In genomic region chr13:97648881-97649224, GRCh38 we compare ENCODE assay signal across 20 cellular contexts.
DNase-seq lines count a peak whose midpoint lies in the region; ATAC-seq and TF ChIP-seq lines count a peak whose summit lies in the region.
"Had no signal": no experiment of that assay in that cellular context is flagged by ENCODE, and none has a peak within 500 bp of the region (broad histone marks: within the 10 kb centered on the region; RNA-seq: fewer than 3 reads in every experiment).

No MANE protein-coding gene starts in this region.

- BruUV-seq in mammary epithelial cell (replicated peaks; lab: Mats Ljungman, UMichigan), result no TSS peak

- H3K9me3 Mint-ChIP-seq in endodermal cell, result peaks cover 2% of the 10 kb centered on the region
- H3K9me3 Mint-ChIP-seq in activated CD8-positive, alpha-beta T cell treated with anti-CD3 and anti-CD28 coated beads for 36 hours, result no peaks in the 10 kb centered on the region
- H3K9me3 Mint-ChIP-seq: CD4-positive, alpha-beta T cell; HFFc6 had no signal

- intact Hi-C loops in mammary epithelial cell (cut with micrococcal nuclease), result no loop called here
- intact Hi-C loops in breast epithelium (cut with DNase I; ENCODE audit: low total_unique reads), result no loop called here
- intact Hi-C loops in activated CD8-positive, alpha-beta T cell treated with anti-CD3 and anti-CD28 coated beads for 36 hours (cut with micrococcal nuclease), result no loop called here

- H3K9ac ChIP-seq in mammary epithelial cell (ENCODE audit: insufficient read depth, low read length), result peak overlapping the region; percentile 14
- peak overlapping the region; percentile 74 for H3K9ac ChIP-seq in endodermal cell (ENCODE audit: extremely low read depth, low read length, poor library complexity, severe bottlenecking)
- no peak overlapping the region for H3K9ac ChIP-seq in mesendoderm (ENCODE audit: low read length)
- H3K9ac ChIP-seq: GM23248 had no signal

- H3K9me3 ChIP-seq in mammary epithelial cell (replicated peaks; ENCODE audit: insufficient read depth, low read length), result no peaks in the 10 kb centered on the region
- H3K9me3 ChIP-seq in breast epithelium, result no peaks in the 10 kb centered on the region
- H3K9me3 ChIP-seq in endodermal cell (ENCODE audit: control insufficient read depth, low read length), result no peaks in the 10 kb centered on the region
- H3K9me3 ChIP-seq: A549 had no signal

- H3K36me3 ChIP-seq in mammary epithelial cell (ENCODE audit: insufficient read depth, low read length) (no peaks in the 10 kb centered on the region), breast epithelium (no peaks in the 10 kb centered on the region), endodermal cell (ENCODE audit: control insufficient read depth, insufficient read depth, low read length) (no peaks in the 10 kb centered on the region), mesendoderm (ENCODE audit: control insufficient read depth, insufficient read depth, low read length) (no peaks in the 10 kb centered on the region)

- H2AFZ ChIP-seq in mammary epithelial cell (ENCODE audit: low read depth, low read length), result peak overlapping the region; percentile 62
- H2AFZ ChIP-seq: GM23248 had no signal

- dilution Hi-C loops in mammary epithelial cell (cut with HindIII; ENCODE audit: low sequenced_read_pairs), result no loop called here

- H3K23ac ChIP-seq in mesendoderm (ENCODE audit: low read length), result no peak overlapping the region

- H2BK120ac ChIP-seq in mesendoderm (ENCODE audit: low read depth, low read length), result peak overlapping the region; percentile 93

- H3K18ac ChIP-seq in mesendoderm (ENCODE audit: low read length), result peak overlapping the region; percentile 99

- no peak for DNase-seq in mammary epithelial cell
- no peak for DNase-seq in breast epithelium (ENCODE audit: low spot score in 2 of 2)
- DNase-seq in endodermal cell, result peak; percentile 59
- peak; percentile 64 for DNase-seq in mesendoderm
- DNase-seq in activated CD8-positive, alpha-beta T cell treated with anti-CD3 and anti-CD28 coated beads for 36 hours, result no peak
- DNase-seq in T-helper 9 cell, result no peak
- no peak for DNase-seq in NCI-H2107 treated with DMSO at 0.1 percent for 48 hours (lab: John Stamatoyannopoulos, UW; ENCODE audit: unreplicated experiment)
- DNase-seq: AML-193; CD4-positive, alpha-beta T cell; DMS153; DMS79; GDM1; GM23248; H7; HFFc6 had no signal

- no peak overlapping the region for H3K4me3 ChIP-seq in mammary epithelial cell (replicated peaks in 1 of 3; ENCODE audit: insufficient read depth in 1 of 3, low read depth in 2 of 3, low read length in 3 of 3)
- H3K4me3 ChIP-seq in breast epithelium, result no peak overlapping the region
- peak overlapping the region; percentile 43 for H3K4me3 ChIP-seq in endodermal cell (ENCODE audit: low read length)
- no peak overlapping the region for H3K4me3 ChIP-seq in mesendoderm (ENCODE audit: low read length)
- H3K4me3 ChIP-seq: A549, GM23248 had no signal

- H3K4me3 Mint-ChIP-seq in endodermal cell, result no peak overlapping the region
- H3K4me3 Mint-ChIP-seq in activated CD8-positive, alpha-beta T cell treated with anti-CD3 and anti-CD28 coated beads for 36 hours, result no peak overlapping the region
- H3K4me3 Mint-ChIP-seq: CD4-positive, alpha-beta T cell; HFFc6 had no signal

- TF ChIP-seq CTCF in mammary epithelial cell (conservative IDR thresholded peaks at IDR 0.05 in 1 of 2, IDR thresholded peaks at IDR 0.05 in 1 of 2; ENCODE audit: extremely low read depth in 1 of 2, insufficient read depth in 1 of 2, low read depth in 1 of 2, low read length in 2 of 2) (no peak), breast epithelium (IDR thresholded peaks at IDR 0.05) (no peak), endodermal cell (conservative IDR thresholded peaks at IDR 0.05) (no peak)
- no peak for TF ChIP-seq CTCF in activated CD8-positive, alpha-beta T cell treated with anti-CD3 and anti-CD28 coated beads for 36 hours (IDR thresholded peaks at IDR 0.05)

- H4K20me1 ChIP-seq in mammary epithelial cell (ENCODE audit: insufficient read depth, low read length), result no peaks in the 10 kb centered on the region

- no peaks in the 10 kb centered on the region for H3K27me3 Mint-ChIP-seq in endodermal cell (ENCODE audit: insufficient read depth)
- H3K27me3 Mint-ChIP-seq in activated CD8-positive, alpha-beta T cell treated with anti-CD3 and anti-CD28 coated beads for 36 hours, result peaks cover 6% of the 10 kb centered on the region

- TF ChIP-seq POLR2A in breast epithelium (IDR thresholded peaks at IDR 0.05), result no peak

- POLR2A ChIA-PET in activated CD8-positive, alpha-beta T cell treated with anti-CD3 and anti-CD28 coated beads for 36 hours (lab: Charles Lee), result no interaction called here

- H3K79me2 ChIP-seq in mammary epithelial cell (ENCODE audit: insufficient read depth, low read length) (no peaks in the 10 kb centered on the region), mesendoderm (ENCODE audit: control insufficient read depth, insufficient read depth, low read length) (no peaks in the 10 kb centered on the region)

- no peak for ATAC-seq in activated CD8-positive, alpha-beta T cell treated with anti-CD3 and anti-CD28 coated beads for 36 hours
- ATAC-seq: A549, HCT116 had no signal

- no peak overlapping the region for H3K27ac Mint-ChIP-seq in endodermal cell
- no peak overlapping the region for H3K27ac Mint-ChIP-seq in activated CD8-positive, alpha-beta T cell treated with anti-CD3 and anti-CD28 coated beads for 36 hours
- H3K27ac Mint-ChIP-seq: CD4-positive, alpha-beta T cell; HFFc6 had no signal

- peak overlapping the region; percentile 59 for H3K56ac ChIP-seq in mesendoderm (ENCODE audit: low read length)

- H3K36me3 Mint-ChIP-seq in endodermal cell (ENCODE audit: low read depth), result peaks cover 2% of the 10 kb centered on the region
- no peaks in the 10 kb centered on the region for H3K36me3 Mint-ChIP-seq in activated CD8-positive, alpha-beta T cell treated with anti-CD3 and anti-CD28 coated beads for 36 hours (ENCODE audit: low read depth)

- no peak overlapping the region for H4K8ac ChIP-seq in mesendoderm (ENCODE audit: low read depth, low read length)

- CTCF ChIA-PET in mammary epithelial cell (lab: Charles Lee; ENCODE audit: low non-redundant PET), result no interaction called here
- CTCF ChIA-PET in activated CD8-positive, alpha-beta T cell treated with anti-CD3 and anti-CD28 coated beads for 36 hours (lab: Charles Lee), result no interaction called here

- peak overlapping the region; percentile 75 for H3K4ac ChIP-seq in mesendoderm (ENCODE audit: low read depth, low read length)

- no peaks in the 10 kb centered on the region for H3K27me3 ChIP-seq in mammary epithelial cell (ENCODE audit: insufficient read depth, low read length)
- no peaks in the 10 kb centered on the region for H3K27me3 ChIP-seq in breast epithelium
- H3K27me3 ChIP-seq in endodermal cell (ENCODE audit: control insufficient read depth, insufficient read depth, low read length, poor library complexity, severe bottlenecking), result no peaks in the 10 kb centered on the region
- H3K27me3 ChIP-seq in mesendoderm (ENCODE audit: insufficient read depth, low read length, poor library complexity), result no peaks in the 10 kb centered on the region

- H2BK5ac ChIP-seq in mesendoderm (ENCODE audit: low read length), result peak overlapping the region; percentile 92

- in situ Hi-C loops in mammary epithelial cell (cut with MboI; ENCODE audit: low sequenced_read_pairs in 2 of 2), result no loop called here

- H4K5ac ChIP-seq in mesendoderm (ENCODE audit: low read length), result peak overlapping the region; percentile 17

- H3K79me1 ChIP-seq in mesendoderm (ENCODE audit: low read length), result no peaks in the 10 kb centered on the region

- H2AK5ac ChIP-seq in mesendoderm (ENCODE audit: low read length), result peak overlapping the region; percentile 6

- peaks cover 38% of the 10 kb centered on the region for H3K4me1 Mint-ChIP-seq in endodermal cell
- H3K4me1 Mint-ChIP-seq in activated CD8-positive, alpha-beta T cell treated with anti-CD3 and anti-CD28 coated beads for 36 hours (ENCODE audit: low read depth), result no peaks in the 10 kb centered on the region

- no peak overlapping the region for H2BK15ac ChIP-seq in mesendoderm (replicated peaks; ENCODE audit: low read depth)

- peak overlapping the region; percentile 57 for H3K27ac ChIP-seq in mammary epithelial cell (ENCODE audit: insufficient read depth, low read depth, low read length)
- no peak overlapping the region for H3K27ac ChIP-seq in breast epithelium
- no peak overlapping the region for H3K27ac ChIP-seq in endodermal cell (ENCODE audit: low read depth, low read length)
- H3K27ac ChIP-seq in mesendoderm (ENCODE audit: low read depth, low read length), result peak overlapping the region; percentile 81
- H3K27ac ChIP-seq: 22Rv1, A549, C4-2B, GM23248, HL-60 had no signal

- H3K4me1 ChIP-seq in mammary epithelial cell (ENCODE audit: insufficient read depth, low read length), result peaks cover 10% of the 10 kb centered on the region
- H3K4me1 ChIP-seq in breast epithelium, result peaks cover 0 to 2% of the 10 kb centered on the region in 2 donors
- peaks cover 16% of the 10 kb centered on the region for H3K4me1 ChIP-seq in endodermal cell (ENCODE audit: control insufficient read depth, insufficient read depth, low read length)
- H3K4me1 ChIP-seq in mesendoderm (ENCODE audit: control insufficient read depth, low read depth, low read length), result peaks cover 8% of the 10 kb centered on the region
- H3K4me1 ChIP-seq: A549 had no signal

- H3K4me2 ChIP-seq in mammary epithelial cell (ENCODE audit: insufficient read depth, low read depth, low read length) (peak overlapping the region; percentile 60), mesendoderm (ENCODE audit: low read length) (no peak overlapping the region)
- H3K4me2 ChIP-seq: A549 had no signal

Comparison
In these comparisons a context has a peak if more than half of its experiments do, and no peak if none do; other contexts are left out.
1. H3K27ac ChIP-seq: peak in mammary epithelial cell (single experiment) and mesendoderm (single experiment); none in breast epithelium (0 of 2) and endodermal cell (single experiment).
2. DNase-seq: peak in endodermal cell (single experiment) and mesendoderm (single experiment); none in mammary epithelial cell (single experiment), breast epithelium (0 of 2), activated CD8-positive, alpha-beta T cell treated with anti-CD3 and anti-CD28 coated beads for 36 hours (single experiment), T-helper 9 cell (single experiment) and NCI-H2107 treated with DMSO at 0.1 percent for 48 hours (single experiment).